ENCODE assay signal across 28 cellular contexts in the genomic region with DNA sequence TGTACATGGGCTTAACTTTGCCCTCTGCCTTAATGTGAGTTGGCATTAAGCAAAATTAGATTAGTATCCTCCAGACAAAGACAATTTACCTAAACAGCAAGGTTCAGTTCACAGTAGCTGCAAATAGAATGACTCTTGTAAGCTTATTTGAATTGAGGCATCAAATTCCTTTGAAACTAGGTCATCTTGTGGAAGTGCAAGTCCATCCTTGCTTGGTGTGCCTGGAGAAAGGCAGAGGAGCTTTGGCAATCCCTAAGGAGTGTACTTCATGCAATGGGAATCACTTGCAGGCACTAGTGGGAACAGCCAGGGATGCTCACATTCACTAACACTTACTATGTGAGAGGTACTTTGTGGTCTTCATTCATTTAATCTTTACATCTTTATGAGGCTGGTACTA.
DNase-seq lines count a peak whose midpoint lies in the region; ATAC-seq, FAIRE-seq and TF ChIP-seq lines count a peak whose summit lies in the region.
"Had no signal": no experiment of that assay in that cellular context is flagged by ENCODE, and none has a peak within 500 bp of the region (broad histone marks: within the 10 kb centered on the region; RNA-seq: fewer than 3 reads in every experiment).

No MANE protein-coding gene starts in this region.

- H4K20me1 ChIP-seq in H1 (replicated peaks in 1 of 2; ENCODE audit: control insufficient read depth in 1 of 2, insufficient read depth in 2 of 2, low read length in 2 of 2) (no peaks in the 10 kb centered on the region), osteoblast (ENCODE audit: insufficient read depth, low read length) (no peaks in the 10 kb centered on the region)

- peaks cover 0 to 2% (median 0%) of the 10 kb centered on the region in 4 experiments; a peak in 2 of 7 replicates for H3K4me1 ChIP-seq in H1 (replicated peaks in 1 of 4; ENCODE audit: control insufficient read depth in 3 of 4, insufficient read depth in 4 of 4, low read length in 3 of 4)
- no peaks in the 10 kb centered on the region for H3K4me1 ChIP-seq in osteoblast (ENCODE audit: insufficient read depth, low read length)
- H3K4me1 ChIP-seq: colonic mucosa, esophagus squamous epithelium, neural progenitor cell, SJCRH30, stomach, tibial nerve had no signal

- H3K14ac ChIP-seq in H1 (ENCODE audit: insufficient read length): no peak overlapping the region

- TF ChIP-seq CTCF in H1 (IDR thresholded peaks at IDR 0.05; ENCODE audit: control extremely low read depth in 1 of 3, insufficient read depth in 1 of 3, low read depth in 1 of 3, low read length in 3 of 3) (no peak), osteoblast (IDR thresholded peaks at IDR 0.05; ENCODE audit: extremely low read depth, low read depth, low read length) (no peak)

- no peak overlapping the region; the same call in 1 of the 2 replicates for H3K27ac ChIP-seq in H1 (ENCODE audit: low read depth, low read length)
- no peak overlapping the region for H3K27ac ChIP-seq in osteoblast (ENCODE audit: low read depth, low read length)
- H3K27ac ChIP-seq: 22Rv1, colonic mucosa, esophagus squamous epithelium, neural progenitor cell, PC-9, SJCRH30, stomach, tibial nerve had no signal

- H3K4me2 ChIP-seq in H1 (ENCODE audit: insufficient read depth in 1 of 2, low read depth in 2 of 2, low read length in 2 of 2) (no peak overlapping the region), osteoblast (ENCODE audit: insufficient read depth, low read length) (no peak overlapping the region)
- H3K4me2 ChIP-seq: neural progenitor cell, PC-9 had no signal

- H2AFZ ChIP-seq in H1 (ENCODE audit: low read length) (no peak overlapping the region), osteoblast (ENCODE audit: low read length) (no peak overlapping the region)
- H2AFZ ChIP-seq: neural progenitor cell, PC-9 had no signal

- H2BK20ac ChIP-seq in H1 (ENCODE audit: low read length): no peak overlapping the region

- no peak overlapping the region for H2BK5ac ChIP-seq in H1 (ENCODE audit: low read depth, low read length)

- FAIRE-seq in H1 (lab: Jason Lieb, UNC): peak; percentile 36
- FAIRE-seq: GM19239 had no signal

- H3K36me3 ChIP-seq in H1 (ENCODE audit: control insufficient read depth in 2 of 4, insufficient read depth in 4 of 4, low read length in 3 of 4): no peaks in the 10 kb centered on the region
- H3K36me3 ChIP-seq in osteoblast (ENCODE audit: insufficient read depth, low read length): no peaks in the 10 kb centered on the region
- H3K36me3 ChIP-seq: colonic mucosa, esophagus squamous epithelium, neural progenitor cell, SJCRH30, stomach, tibial nerve had no signal

- H3K27me3 ChIP-seq in H1 (replicated peaks in 1 of 4; ENCODE audit: control insufficient read depth in 3 of 4, extremely low read depth in 1 of 4, insufficient read depth in 3 of 4, low read length in 3 of 4) (no peaks in the 10 kb centered on the region), osteoblast (ENCODE audit: insufficient read depth, low read length) (no peaks in the 10 kb centered on the region)
- H3K27me3 ChIP-seq: colonic mucosa, neural progenitor cell, SJCRH30, stomach, tibial nerve had no signal

- H3K9ac ChIP-seq in H1 (replicated peaks in 1 of 4; ENCODE audit: extremely low read depth in 1 of 4, low read depth in 3 of 4, low read length in 3 of 4): no peak overlapping the region
- H3K9ac ChIP-seq: neural progenitor cell had no signal

- no peak overlapping the region for H3K56ac ChIP-seq in H1 (replicated peaks; ENCODE audit: insufficient read length, low read depth, low read length)

- no peak for ATAC-seq in GM21447 (IDR thresholded peaks at IDR 0.05; ENCODE audit: unreplicated experiment)
- ATAC-seq: activated CD8-positive, alpha-beta T cell treated with anti-CD3 and anti-CD28 coated beads for 36 hours; activated naive CD8-positive, alpha-beta T cell treated with anti-CD3 and anti-CD28 coated beads, Interleukin-2, amount 50 U/mL, for 24 hours; effector memory CD8-positive, alpha-beta T cell had no signal

- peak; percentile 30 for DNase-seq in DMS79 treated with DMSO at 0.1 percent for 48 hours (lab: John Stamatoyannopoulos, UW)
- DNase-seq in DMS79 (lab: John Stamatoyannopoulos, UW): no peak
- peak; percentile 39 for DNase-seq in NCI-H187 treated with DMSO at 0.1 percent for 48 hours (lab: John Stamatoyannopoulos, UW)
- no peak for DNase-seq in H1 (ENCODE audit: low read depth in 1 of 2, low spot score in 2 of 2)
- DNase-seq in osteoblast (ENCODE audit: insufficient read length, low spot score, missing footprints): peak; percentile 21
- DNase-seq in AG20443 (ENCODE audit: low spot score): no peak
- no peak for DNase-seq in activated CD4-positive, alpha-beta T cell treated with anti-CD3 and anti-CD28 coated beads, Interleukin-2, amount 50 U/mL, for 48 hours
- DNase-seq: activated CD8-positive, alpha-beta T cell treated with anti-CD3 and anti-CD28 coated beads for 36 hours; activated effector memory CD4-positive, alpha-beta T cell treated with anti-CD3 and anti-CD28 coated beads, Interleukin-2, amount 50 U/mL, for 16 hours; activated naive CD8-positive, alpha-beta T cell treated with anti-CD3 and anti-CD28 coated beads, Interleukin-2, amount 50 U/mL, for 24 hours; colonic mucosa; effector memory CD8-positive, alpha-beta T cell; esophagus squamous epithelium; HFFc6; kidney glomerular epithelial cell; NCI-H2081; NCI-H446; PC-9; posterior cingulate gyrus; SJCRH30; stomach; T-helper 1 cell had no signal

- no peak overlapping the region for H3K4ac ChIP-seq in H1 (replicated peaks; ENCODE audit: insufficient read length, low read depth, low read length)

- H2BK12ac ChIP-seq in H1 (ENCODE audit: low read depth, low read length): no peak overlapping the region

- no peak overlapping the region for H2AK5ac ChIP-seq in H1 (ENCODE audit: low read depth, low read length)

- POLR2A ChIA-PET in H1 (lab: Charles Lee; ENCODE audit: partially characterized antibody): no interaction called here

- H3K23ac ChIP-seq in H1 (ENCODE audit: insufficient read length): no peak overlapping the region

- no peak overlapping the region for H4K8ac ChIP-seq in H1 (ENCODE audit: extremely low read depth, insufficient read depth, low read length)

- H3K18ac ChIP-seq in H1 (ENCODE audit: extremely low read depth, low read length): no peak overlapping the region

- no peak overlapping the region for H2BK15ac ChIP-seq in H1 (ENCODE audit: low read length)

- no peak overlapping the region for H4K91ac ChIP-seq in H1 (replicated peaks; ENCODE audit: insufficient read length, low read length)

- H4K5ac ChIP-seq in H1 (ENCODE audit: insufficient read length, low read depth, low read length): no peak overlapping the region

- H3K9me3 ChIP-seq in H1 (ENCODE audit: insufficient read depth in 2 of 2, low read depth in 1 of 2, low read length in 1 of 2) (no peaks in the 10 kb centered on the region), osteoblast (ENCODE audit: low read depth, low read length) (no peaks in the 10 kb centered on the region)
- H3K9me3 ChIP-seq: colonic mucosa, esophagus squamous epithelium, SJCRH30, stomach, tibial nerve had no signal

- no peak for TF ChIP-seq RAD21 in H1 (IDR thresholded peaks at IDR 0.05 in 1 of 2, conservative IDR thresholded peaks at IDR 0.05 in 1 of 2; ENCODE audit: low read depth in 2 of 2, low read length in 2 of 2)

- TF ChIP-seq EP300 in H1 (IDR thresholded peaks at IDR 0.05; ENCODE audit: borderline replicate concordance in 1 of 2, low read depth in 2 of 2, low read length in 2 of 2): no peak

- no peaks in the 10 kb centered on the region for H3K79me1 ChIP-seq in H1 (ENCODE audit: low read depth, low read length)

- H3K4me3 ChIP-seq in H1 (ENCODE audit: extremely low read depth in 1 of 4, insufficient read depth in 2 of 4, low read depth in 3 of 4, low read length in 4 of 4) (no peak overlapping the region), osteoblast (ENCODE audit: insufficient read depth, low read length) (no peak overlapping the region)
- H3K4me3 ChIP-seq: colonic mucosa, esophagus squamous epithelium, lung, neural progenitor cell, PC-9, SJCRH30, stomach, tibial nerve had no signal

- no peaks in the 10 kb centered on the region for H3K79me2 ChIP-seq in H1 (ENCODE audit: control insufficient read depth in 1 of 2, insufficient read depth in 2 of 2, low read length in 2 of 2)
- H3K79me2 ChIP-seq in osteoblast (ENCODE audit: insufficient read depth, low read length): no peaks in the 10 kb centered on the region

- H3K23me2 ChIP-seq in H1 (ENCODE audit: low read depth, low read length): no peaks in the 10 kb centered on the region

- CTCF ChIA-PET in H1 (lab: Charles Lee; ENCODE audit: partially characterized antibody): interaction anchor here (1.2 kb wide), 1 partner anchor 11 kb away, joined by 5 read pairs; no protein-coding TSS in a partner anchor

- no peak for TF ChIP-seq POLR2A in H1 (IDR thresholded peaks at IDR 0.05; ENCODE audit: control extremely low read depth in 1 of 2, low read depth in 2 of 2, low read length in 2 of 2)

- H2BK120ac ChIP-seq in H1 (replicated peaks; ENCODE audit: low read depth, low read length): no peak overlapping the region

TF ChIP-seq in H1, 55 proteins besides CTCF, POLR2A, EP300 and RAD21:
- no peak for TF ChIP-seq TBP (IDR thresholded peaks at IDR 0.05; ENCODE audit: low read depth, low read length)
- no peak for TF ChIP-seq EGR1 (IDR thresholded peaks at IDR 0.05; ENCODE audit: borderline replicate concordance, low read depth, low read length)
- TF ChIP-seq KDM1A (IDR thresholded peaks at IDR 0.05; ENCODE audit: borderline replicate concordance, low read length): no peak

Comparison
In these comparisons a context has a peak if more than half of its experiments do, and no peak if none do; other contexts are left out.
1. DNase-seq: peak in DMS79 treated with DMSO at 0.1 percent for 48 hours (single experiment), NCI-H187 treated with DMSO at 0.1 percent for 48 hours (single experiment) and osteoblast (single experiment); none in DMS79 (single experiment), H1 (0 of 2), AG20443 (single experiment) and activated CD4-positive, alpha-beta T cell treated with anti-CD3 and anti-CD28 coated beads, Interleukin-2, amount 50 U/mL, for 48 hours (0 of 2).